7 cellular contexts compared by ENCODE assay signal in the genomic region with DNA sequence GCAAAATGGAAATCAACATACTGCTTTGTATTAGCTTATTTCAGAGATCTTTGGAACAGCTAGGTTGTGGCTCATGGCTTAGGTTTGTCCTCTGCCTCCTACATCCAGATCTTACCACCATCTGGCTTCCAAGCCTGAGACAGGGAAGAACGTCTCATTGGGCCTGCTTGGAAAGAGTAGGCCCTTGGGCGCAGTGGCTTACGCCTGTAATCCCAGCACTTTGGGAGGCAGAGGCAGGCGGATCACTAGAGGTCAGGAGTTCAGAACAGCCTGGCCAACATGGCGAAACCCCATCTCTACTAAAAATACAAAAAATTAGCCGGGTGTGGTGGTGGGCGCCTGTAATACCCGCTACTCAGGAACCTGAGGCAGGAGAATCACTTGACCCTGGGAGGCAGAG.
A peak's percentile ranks its signal among the peaks of the same experiment; 100 is the strongest.
DNase-seq lines count a peak whose midpoint lies in the region; ATAC-seq, FAIRE-seq and TF ChIP-seq lines count a peak whose summit lies in the region.
"Not testable (repeated sequence)": the region's sequence is repeated elsewhere in the genome, so short reads cannot be mapped to it uniquely, and the experiment has no call there.

No MANE protein-coding gene starts in this region.

- H3K36me3 ChIP-seq in GM12878 (ENCODE audit: control insufficient read depth in 2 of 2, insufficient read depth in 2 of 2, low read length in 1 of 2) (peaks cover 17 to 44% of the 10 kb centered on the region in 2 experiments), mesenchymal stem cell (ENCODE audit: control insufficient read depth in 1 of 2, insufficient read depth in 2 of 2, low read depth in 1 of 2, low read length in 2 of 2) (peaks cover 33 to 74% of the 10 kb centered on the region in 2 experiments)

- CTCF ChIA-PET in activated CD4-positive, alpha-beta T cell treated with anti-CD3 and anti-CD28 coated beads for 36 hours (lab: Charles Lee), result interaction anchor here (1.4 kb wide), 1 partner anchor 195 kb away, joined by 3 read pairs; no protein-coding TSS in a partner anchor
- CTCF ChIA-PET in GM12878 (lab: Yijun Ruan, JAX), result not testable (repeated sequence)

- H3K9ac ChIP-seq in GM12878 (ENCODE audit: control insufficient read depth, insufficient read depth, low read length); mesenchymal stem cell (ENCODE audit: low read length): not testable (repeated sequence)

- peak overlapping the region; percentile 21 for H4K8ac ChIP-seq in mesenchymal stem cell (ENCODE audit: low read length)

- H2BK12ac ChIP-seq in mesenchymal stem cell (ENCODE audit: low read length in 2 of 2), result peak overlapping the region in 1 of 2 experiments; percentile 44

- not testable (repeated sequence) for TF ChIP-seq CTCF in GM12878 (IDR thresholded peaks at IDR 0.05 in 2 of 3, conservative IDR thresholded peaks at IDR 0.05 in 1 of 3; ENCODE audit: control insufficient read depth in 2 of 3, extremely low read depth in 1 of 3, insufficient read depth in 1 of 3, low read depth in 3 of 3, low read length in 3 of 3); progenitor cell of endocrine pancreas (IDR thresholded peaks at IDR 0.05; ENCODE audit: unreplicated experiment)

- H3K4me2 ChIP-seq in GM12878 (ENCODE audit: control insufficient read depth, insufficient read depth); mesenchymal stem cell (ENCODE audit: low read length, poor library complexity, severe bottlenecking): not testable (repeated sequence)

- H4K91ac ChIP-seq in mesenchymal stem cell (ENCODE audit: low read length), result not testable (repeated sequence)

- H3K4me1 Mint-ChIP-seq in activated CD4-positive, alpha-beta T cell treated with anti-CD3 and anti-CD28 coated beads for 36 hours, result peaks cover 55% of the 10 kb centered on the region
- H3K4me1 Mint-ChIP-seq in activated T-cell treated with anti-CD3 and anti-CD28 coated beads, Interleukin-2, amount 50 U/mL, for 72 hours (ENCODE audit: low read depth), result peaks cover 59% of the 10 kb centered on the region
- H3K4me1 Mint-ChIP-seq in activated naive CD4-positive, alpha-beta T cell treated with anti-CD3 and anti-CD28 coated beads, Interleukin-2, amount 50 U/mL, for 24 hours, result peaks cover 58% of the 10 kb centered on the region
- H3K4me1 Mint-ChIP-seq in progenitor cell of endocrine pancreas (ENCODE audit: low read depth), result not testable (repeated sequence)

- peak; percentile 28; the same call in 1 of the 2 replicates for TF ChIP-seq POLR2A in GM12878 (IDR thresholded peaks at IDR 0.05; ENCODE audit: low read depth, low read length)

- not testable (repeated sequence) for H2BK15ac ChIP-seq in mesenchymal stem cell (ENCODE audit: low read depth, poor library complexity, severe bottlenecking)

- DNase-seq in NCI-H82 treated with DMSO at 0.1 percent for 48 hours (lab: John Stamatoyannopoulos, UW; ENCODE audit: unreplicated experiment), result peak; percentile 17
- DNase-seq in activated CD4-positive, alpha-beta T cell treated with anti-CD3 and anti-CD28 coated beads for 36 hours; activated T-cell treated with anti-CD3 and anti-CD28 coated beads, Interleukin-2, amount 50 U/mL, for 72 hours; GM12878 (ENCODE audit: low read depth, low spot score); mesenchymal stem cell; progenitor cell of endocrine pancreas (ENCODE audit: low spot score, unreplicated experiment): not testable (repeated sequence)

- H3K27ac Mint-ChIP-seq in activated CD4-positive, alpha-beta T cell treated with anti-CD3 and anti-CD28 coated beads for 36 hours, result peak overlapping the region; percentile 51
- peak overlapping the region; percentile 98 for H3K27ac Mint-ChIP-seq in activated T-cell treated with anti-CD3 and anti-CD28 coated beads, Interleukin-2, amount 50 U/mL, for 72 hours
- H3K27ac Mint-ChIP-seq in activated naive CD4-positive, alpha-beta T cell treated with anti-CD3 and anti-CD28 coated beads, Interleukin-2, amount 50 U/mL, for 24 hours, result peak overlapping the region; percentile 86
- H3K27ac Mint-ChIP-seq in progenitor cell of endocrine pancreas, result peak overlapping the region; percentile 60

- not testable (repeated sequence) for H3K4me3 Mint-ChIP-seq in activated CD4-positive, alpha-beta T cell treated with anti-CD3 and anti-CD28 coated beads for 36 hours; activated T-cell treated with anti-CD3 and anti-CD28 coated beads, Interleukin-2, amount 50 U/mL, for 72 hours; activated naive CD4-positive, alpha-beta T cell treated with anti-CD3 and anti-CD28 coated beads, Interleukin-2, amount 50 U/mL, for 24 hours; progenitor cell of endocrine pancreas (ENCODE audit: low read depth)

- H2AFZ ChIP-seq in GM12878 (ENCODE audit: control insufficient read depth, low read depth, low read length); mesenchymal stem cell (ENCODE audit: low read depth, low read length): not testable (repeated sequence)

- not testable (repeated sequence) for H2BK5ac ChIP-seq in mesenchymal stem cell (ENCODE audit: low read depth, low read length, poor library complexity, severe bottlenecking)

- in situ Hi-C loops in GM12878 (cut with MboI), result not testable (repeated sequence)

- H3K27ac ChIP-seq in GM12878 (ENCODE audit: control insufficient read depth, insufficient read depth); mesenchymal stem cell (ENCODE audit: low read length, poor library complexity, severe bottlenecking): not testable (repeated sequence)

- POLR2A ChIA-PET in activated CD4-positive, alpha-beta T cell treated with anti-CD3 and anti-CD28 coated beads for 36 hours (lab: Charles Lee), result not testable (repeated sequence)
- POLR2A ChIA-PET in GM12878 (lab: Charles Lee), result interaction anchor here (0.7 to 1.0 kb wide), 2 partner anchors 13 to 142 kb away, joined by 3 read pairs; no protein-coding TSS in a partner anchor

- not testable (repeated sequence) for H3K18ac ChIP-seq in mesenchymal stem cell (ENCODE audit: low read depth in 1 of 2, low read length in 2 of 2)

- H3K23ac ChIP-seq in mesenchymal stem cell (ENCODE audit: low read length in 2 of 2), result not testable (repeated sequence)

- TF ChIP-seq RAD21 in GM12878 (IDR thresholded peaks at IDR 0.05; ENCODE audit: insufficient read depth, low read depth, low read length), result not testable (repeated sequence)

- not testable (repeated sequence) for H3K27me3 Mint-ChIP-seq in activated CD4-positive, alpha-beta T cell treated with anti-CD3 and anti-CD28 coated beads for 36 hours; activated T-cell treated with anti-CD3 and anti-CD28 coated beads, Interleukin-2, amount 50 U/mL, for 72 hours (ENCODE audit: low read depth); activated naive CD4-positive, alpha-beta T cell treated with anti-CD3 and anti-CD28 coated beads, Interleukin-2, amount 50 U/mL, for 24 hours; progenitor cell of endocrine pancreas

- not testable (repeated sequence) for H3K14ac ChIP-seq in mesenchymal stem cell (ENCODE audit: low read length in 2 of 2)

- not testable (repeated sequence) for ATAC-seq in activated CD4-positive, alpha-beta T cell treated with anti-CD3 and anti-CD28 coated beads for 36 hours; activated T-cell treated with anti-CD3 and anti-CD28 coated beads, Interleukin-2, amount 50 U/mL, for 72 hours (replicated peaks in 1 of 2); GM12878

- H3K4me1 ChIP-seq in GM12878 (ENCODE audit: control insufficient read depth, insufficient read depth, low read length), result peaks cover 26% of the 10 kb centered on the region
- not testable (repeated sequence) for H3K4me1 ChIP-seq in mesenchymal stem cell (ENCODE audit: control insufficient read depth, insufficient read depth, low read depth, low read length)

- not testable (repeated sequence) for H3K27me3 ChIP-seq in GM12878 (replicated peaks in 1 of 2; ENCODE audit: control insufficient read depth in 2 of 2, insufficient read depth in 2 of 2, low read length in 1 of 2); mesenchymal stem cell (ENCODE audit: control insufficient read depth in 1 of 2, insufficient read depth in 1 of 2, low read length in 2 of 2)

- not testable (repeated sequence) for H3K4me3 ChIP-seq in GM12878; mesenchymal stem cell (ENCODE audit: insufficient read depth in 1 of 2, low read depth in 1 of 2, low read length in 2 of 2)

- not testable (repeated sequence) for H3K9me3 Mint-ChIP-seq in activated CD4-positive, alpha-beta T cell treated with anti-CD3 and anti-CD28 coated beads for 36 hours (ENCODE audit: low read depth); activated T-cell treated with anti-CD3 and anti-CD28 coated beads, Interleukin-2, amount 50 U/mL, for 72 hours; activated naive CD4-positive, alpha-beta T cell treated with anti-CD3 and anti-CD28 coated beads, Interleukin-2, amount 50 U/mL, for 24 hours; progenitor cell of endocrine pancreas (ENCODE audit: low read depth)

- peaks cover 29% of the 10 kb centered on the region for H3K79me1 ChIP-seq in mesenchymal stem cell (replicated peaks; ENCODE audit: low read length, poor library complexity, severe bottlenecking)

- FAIRE-seq in GM12878 (lab: Jason Lieb, UNC), result not testable (repeated sequence)

- not testable (repeated sequence) for H2BK120ac ChIP-seq in mesenchymal stem cell (ENCODE audit: low read depth, low read length)

- 97% methylated on average over 8 of the region's 8 CpGs for WGBS in GM12878 (ENCODE audit: insufficient coverage, insufficient replicate concordance, low lambda C conversion rate, missing lambda C conversion rate)
- WGBS in mesenchymal stem cell, result 95% methylated on average over 8 of the region's 8 CpGs

- H4K20me1 ChIP-seq in GM12878 (ENCODE audit: control insufficient read depth, insufficient read depth), result not testable (repeated sequence)

- RAD21 ChIA-PET in GM12878 (lab: Charles Lee; ENCODE audit: unreplicated experiment), result not testable (repeated sequence)

- not testable (repeated sequence) for H3K79me2 ChIP-seq in GM12878 (ENCODE audit: control insufficient read depth, insufficient read depth, low read length)

- H2AK5ac ChIP-seq in mesenchymal stem cell (ENCODE audit: low read length, severe bottlenecking), result not testable (repeated sequence)

- BruUV-seq in GM12878 (replicated peaks; lab: Mats Ljungman, UMichigan), result not testable (repeated sequence)

- intact Hi-C loops in activated CD4-positive, alpha-beta T cell treated with anti-CD3 and anti-CD28 coated beads for 36 hours (cut with DNase I, micrococcal nuclease), result loop anchor here (5.0 to 10.0 kb wide), 4 partner anchors 139 to 1014 kb away; partner anchors contain the start of gene RPL37A (in 1 of the 2)
- intact Hi-C loops in GM12878 (cut with micrococcal nuclease; ENCODE audit: unreplicated experiment), result loop anchor here (10.0 kb wide), 2 partner anchors 174 to 206 kb away; partner anchors contain the start of gene SMARCAL1

- SMC1A ChIA-PET in GM12878 (lab: Charles Lee; ENCODE audit: uncharacterized antibody, unreplicated experiment), result interaction anchor here (0.7 to 1.3 kb wide), 3 partner anchors 9 to 194 kb away, joined by 3 to 4 read pairs (median 4); no protein-coding TSS in a partner anchor

- H3K4ac ChIP-seq in mesenchymal stem cell (ENCODE audit: low read depth in 1 of 2, low read length in 2 of 2), result not testable (repeated sequence)

- TF ChIP-seq EP300 in GM12878 (IDR thresholded peaks at IDR 0.05; ENCODE audit: borderline replicate concordance in 1 of 2, control insufficient read depth in 1 of 2, low read depth in 2 of 2, low read length in 2 of 2), result not testable (repeated sequence)

- H3K9me3 ChIP-seq in GM12878 (replicated peaks; ENCODE audit: control insufficient read depth, insufficient read depth, low read length); mesenchymal stem cell (ENCODE audit: control insufficient read depth, low read length): not testable (repeated sequence)

- peaks cover 59% of the 10 kb centered on the region for H3K36me3 Mint-ChIP-seq in activated CD4-positive, alpha-beta T cell treated with anti-CD3 and anti-CD28 coated beads for 36 hours (ENCODE audit: low read depth)
- peaks cover 18 to 41% of the 10 kb centered on the region in 2 donors for H3K36me3 Mint-ChIP-seq in activated T-cell treated with anti-CD3 and anti-CD28 coated beads, Interleukin-2, amount 50 U/mL, for 72 hours (ENCODE audit: insufficient read depth in 2 of 2)
- H3K36me3 Mint-ChIP-seq in activated naive CD4-positive, alpha-beta T cell treated with anti-CD3 and anti-CD28 coated beads, Interleukin-2, amount 50 U/mL, for 24 hours, result peaks cover 45% of the 10 kb centered on the region
- peaks cover 41% of the 10 kb centered on the region for H3K36me3 Mint-ChIP-seq in progenitor cell of endocrine pancreas (ENCODE audit: insufficient read depth)
